ENCODE assay signal across 1 cellular context in genomic region chr13:23466144-23467002, GRCh38.
TF ChIP-seq lines count a peak whose summit lies in the region.

No MANE protein-coding gene starts in this region.

TF ChIP-seq in GM12878, 131 proteins besides CTCF, POLR2A, EP300 and RAD21 (continued from another document and continues in another):
- TF ChIP-seq ZZZ3 (IDR thresholded peaks at IDR 0.05; ENCODE audit: control insufficient read depth, insufficient read length, low read depth) = no peak
- TF ChIP-seq BACH1 (IDR thresholded peaks at IDR 0.05; ENCODE audit: borderline replicate concordance) = peak; percentile 26; the same call in 1 of the 2 replicates
- 0 out of 4 replicates have a peak, but pooled peaks of 1 of the 2 experiments have one; percentile 6 for TF ChIP-seq SRF (IDR thresholded peaks at IDR 0.05; ENCODE audit: low read depth in 2 of 2, low read length in 2 of 2)
- no peak for TF ChIP-seq BRCA1 (IDR thresholded peaks at IDR 0.05; ENCODE audit: low read depth, low read length)
- no peak for TF ChIP-seq IRF3 (IDR thresholded peaks at IDR 0.05)
- TF ChIP-seq ASH2L (IDR thresholded peaks at IDR 0.05; ENCODE audit: borderline replicate concordance, low read depth) = 0 out of 2 replicates have a peak, but pooled peaks have one; percentile 44
- no peak for TF ChIP-seq SUPT20H (IDR thresholded peaks at IDR 0.05; ENCODE audit: borderline replicate concordance, control insufficient read depth, low read depth, low read length)
- TF ChIP-seq MXI1 (IDR thresholded peaks at IDR 0.05; ENCODE audit: low read depth, low read length) = 0 out of 2 replicates have a peak, but pooled peaks have one; percentile 20
- TF ChIP-seq LARP7 (IDR thresholded peaks at IDR 0.05) = no peak
- TF ChIP-seq NKRF (conservative IDR thresholded peaks at IDR 0.05) = no peak
- no peak for TF ChIP-seq FOXK2 (IDR thresholded peaks at IDR 0.05)
- TF ChIP-seq MEF2A (IDR thresholded peaks at IDR 0.05; ENCODE audit: insufficient read depth, low read depth, low read length) = peak; percentile 75; the same call in 1 of the 2 replicates
- TF ChIP-seq ZBTB11 (CRISPR knock-in tag; IDR thresholded peaks at IDR 0.05) = no peak
- TF ChIP-seq KLF5 (IDR thresholded peaks at IDR 0.05; ENCODE audit: partially characterized antibody) = no peak
- TF ChIP-seq NFXL1 (IDR thresholded peaks at IDR 0.05; ENCODE audit: borderline replicate concordance) = no peak
- no peak for TF ChIP-seq EZH2 (IDR thresholded peaks at IDR 0.05; ENCODE audit: borderline replicate concordance, control insufficient read depth, low read depth, low read length)
- TF ChIP-seq PAX5 (IDR thresholded peaks at IDR 0.05; ENCODE audit: borderline replicate concordance, low read depth, low read length) = peak; percentile 31; the same call in 1 of the 2 replicates
- no peak for TF ChIP-seq WRNIP1 (IDR thresholded peaks at IDR 0.05; ENCODE audit: borderline replicate concordance, low read depth, low read length)
- 0 out of 2 replicates have a peak, but pooled peaks have one; percentile 17 for TF ChIP-seq NRF1 (conservative IDR thresholded peaks at IDR 0.05; ENCODE audit: low read depth, low read length)
- TF ChIP-seq STAT3 (IDR thresholded peaks at IDR 0.05; ENCODE audit: low read depth, low read length) = no peak
- TF ChIP-seq RELA (IDR thresholded peaks at IDR 0.05; ENCODE audit: borderline replicate concordance, partially characterized antibody) = peak; percentile 81
- no peak for TF ChIP-seq SMAD1 (IDR thresholded peaks at IDR 0.05; ENCODE audit: low read depth, partially characterized antibody)
- no peak for TF ChIP-seq ZNF687 (IDR thresholded peaks at IDR 0.05)
- no peak for TF ChIP-seq PBX3 (IDR thresholded peaks at IDR 0.05; ENCODE audit: insufficient replicate concordance, low read depth, low read length)
- TF ChIP-seq ZBTB33 (IDR thresholded peaks at IDR 0.05) = no peak
- TF ChIP-seq POU2F2 (IDR thresholded peaks at IDR 0.05; ENCODE audit: borderline replicate concordance, low read depth, low read length) = 0 out of 3 replicates have a peak, but pooled peaks have one; percentile 20
- TF ChIP-seq E4F1 (IDR thresholded peaks at IDR 0.05; ENCODE audit: borderline replicate concordance, partially characterized antibody) = no peak
- no peak for TF ChIP-seq MLLT1 (IDR thresholded peaks at IDR 0.05)
- TF ChIP-seq E2F8 (IDR thresholded peaks at IDR 0.05; ENCODE audit: low read depth, partially characterized antibody) = no peak
- TF ChIP-seq POLR2AphosphoS2 (IDR thresholded peaks at IDR 0.05; ENCODE audit: low read depth, low read length) = no peak
- no peak for TF ChIP-seq ZNF622 (IDR thresholded peaks at IDR 0.05)
- peak; percentile 15; the same call in 1 of the 2 replicates for TF ChIP-seq TAF1 (IDR thresholded peaks at IDR 0.05; ENCODE audit: borderline replicate concordance, low read depth, low read length)
- 0 out of 2 replicates have a peak, but pooled peaks have one; percentile 50 for TF ChIP-seq HDAC2 (IDR thresholded peaks at IDR 0.05)
